In genomic region chr10:112904000-112904399, GRCh38 we compare ENCODE assay signal across 19 cellular contexts. TPM values are rescaled to one million over a fixed set of nuclear protein-coding genes. Genes with fewer than 3 reads are reported as not detected.
DNase-seq lines count a peak whose midpoint lies in the region; ATAC-seq, FAIRE-seq and TF ChIP-seq lines count a peak whose summit lies in the region.
"Had no signal": no experiment of that assay in that cellular context is flagged by ENCODE, and none has a peak within 500 bp of the region (broad histone marks: within the 10 kb centered on the region; RNA-seq: fewer than 3 reads in every experiment).

No MANE protein-coding gene starts in this region.

- POLR2A ChIA-PET in PC-3 (lab: Charles Lee; ENCODE audit: unreplicated experiment), result no interaction called here
- POLR2A ChIA-PET in activated CD4-positive, alpha-beta T cell treated with anti-CD3 and anti-CD28 coated beads for 36 hours (lab: Charles Lee), result interaction anchor here (0.7 kb wide), 1 partner anchor 209 kb away, joined by 3 read pairs; no protein-coding TSS in a partner anchor

- H3K9me3 ChIP-seq in PC-3 (ENCODE audit: low read length) (no peaks in the 10 kb centered on the region), colonic mucosa (no peaks in the 10 kb centered on the region), mesenchymal stem cell (ENCODE audit: control insufficient read depth, low read length) (no peaks in the 10 kb centered on the region), esophagus muscularis mucosa (no peaks in the 10 kb centered on the region)
- H3K9me3 ChIP-seq: BE2C, right lobe of liver, suprapubic skin had no signal

- H2BK15ac ChIP-seq in mesenchymal stem cell (ENCODE audit: low read depth, poor library complexity, severe bottlenecking), result no peak overlapping the region

- no peak overlapping the region for H2AFZ ChIP-seq in PC-3 (ENCODE audit: low read length)
- H2AFZ ChIP-seq in mesenchymal stem cell (ENCODE audit: low read depth, low read length), result no peak overlapping the region

- H2AK5ac ChIP-seq in mesenchymal stem cell (ENCODE audit: low read length, severe bottlenecking), result no peak overlapping the region

- no peaks in the 10 kb centered on the region for H3K79me1 ChIP-seq in mesenchymal stem cell (replicated peaks; ENCODE audit: low read length, poor library complexity, severe bottlenecking)

- H4K8ac ChIP-seq in mesenchymal stem cell (ENCODE audit: low read length), result no peak overlapping the region

- H3K4me3 ChIP-seq in PC-3 (ENCODE audit: low read length) (no peak overlapping the region), colonic mucosa (no peak overlapping the region), mesenchymal stem cell (ENCODE audit: insufficient read depth in 1 of 2, low read depth in 1 of 2, low read length in 2 of 2) (no peak overlapping the region), esophagus muscularis mucosa (no peak overlapping the region)
- H3K4me3 ChIP-seq: right lobe of liver, suprapubic skin had no signal

- no peaks in the 10 kb centered on the region; the same call in 1 of the 2 replicates for H3K4me1 ChIP-seq in PC-3 (ENCODE audit: insufficient read depth, low read length)
- H3K4me1 ChIP-seq in colonic mucosa, result no peaks in the 10 kb centered on the region
- H3K4me1 ChIP-seq in mesenchymal stem cell (ENCODE audit: control insufficient read depth, insufficient read depth, low read depth, low read length), result peaks cover 5% of the 10 kb centered on the region
- H3K4me1 ChIP-seq in esophagus muscularis mucosa, result peaks cover 0 to 5% (median 3%) of the 10 kb centered on the region in 4 donors
- H3K4me1 ChIP-seq: BE2C, suprapubic skin had no signal

- no peaks in the 10 kb centered on the region for H3K4me1 Mint-ChIP-seq in activated CD4-positive, alpha-beta T cell treated with anti-CD3 and anti-CD28 coated beads for 36 hours

- no TSS peak for BruUV-seq in PC-3 (replicated peaks; lab: Mats Ljungman, UMichigan)

- no peaks in the 10 kb centered on the region for H3K9me3 Mint-ChIP-seq in activated CD4-positive, alpha-beta T cell treated with anti-CD3 and anti-CD28 coated beads for 36 hours (ENCODE audit: low read depth)
- H3K9me3 Mint-ChIP-seq: activated naive CD4-positive, alpha-beta T cell treated with anti-CD3 and anti-CD28 coated beads for 36 hours; brain had no signal

- TF ChIP-seq CTCF in PC-3 (conservative IDR thresholded peaks at IDR 0.05; ENCODE audit: low read depth, low read length) (no peak), colonic mucosa (IDR thresholded peaks at IDR 0.05) (no peak), esophagus muscularis mucosa (IDR thresholded peaks at IDR 0.05) (no peak)

- H3K9ac ChIP-seq in PC-3 (ENCODE audit: low read length), result no peak overlapping the region
- no peak overlapping the region for H3K9ac ChIP-seq in colonic mucosa (ENCODE audit: low read depth in 2 of 2, low read length in 2 of 2)
- H3K9ac ChIP-seq in mesenchymal stem cell (ENCODE audit: low read length), result no peak overlapping the region

- no peaks in the 10 kb centered on the region for H3K27me3 Mint-ChIP-seq in activated CD4-positive, alpha-beta T cell treated with anti-CD3 and anti-CD28 coated beads for 36 hours

- H4K91ac ChIP-seq in mesenchymal stem cell (ENCODE audit: low read length), result no peak overlapping the region

- no peaks in the 10 kb centered on the region for H4K20me1 ChIP-seq in PC-3 (ENCODE audit: low read length)

- TF ChIP-seq EP300 in esophagus muscularis mucosa (IDR thresholded peaks at IDR 0.05), result no peak

- no peaks in the 10 kb centered on the region for H3F3A ChIP-seq in PC-3 (ENCODE audit: low read length, unreplicated experiment)

- H3K18ac ChIP-seq in mesenchymal stem cell (ENCODE audit: low read depth in 1 of 2, low read length in 2 of 2), result no peak overlapping the region

- H3K14ac ChIP-seq in mesenchymal stem cell (ENCODE audit: low read length in 2 of 2), result no peak overlapping the region

- no peak for FAIRE-seq in H54 (lab: Jason Lieb, UNC)
- FAIRE-seq: islet of Langerhans had no signal

- H3K27me3 ChIP-seq in PC-3 (ENCODE audit: low read length), result no peaks in the 10 kb centered on the region
- no peaks in the 10 kb centered on the region for H3K27me3 ChIP-seq in colonic mucosa
- no peaks in the 10 kb centered on the region for H3K27me3 ChIP-seq in mesenchymal stem cell (ENCODE audit: control insufficient read depth in 1 of 2, insufficient read depth in 1 of 2, low read length in 2 of 2)
- no peaks in the 10 kb centered on the region for H3K27me3 ChIP-seq in esophagus muscularis mucosa
- H3K27me3 ChIP-seq: BE2C, right lobe of liver, suprapubic skin had no signal

- H2BK120ac ChIP-seq in mesenchymal stem cell (ENCODE audit: low read depth, low read length), result no peak overlapping the region

- no peak overlapping the region for H3K4ac ChIP-seq in mesenchymal stem cell (ENCODE audit: low read depth in 1 of 2, low read length in 2 of 2)

- H3K9me2 ChIP-seq in PC-3 (replicated peaks; ENCODE audit: low read length), result no peaks in the 10 kb centered on the region

- H3K23ac ChIP-seq in mesenchymal stem cell (ENCODE audit: low read length in 2 of 2), result no peak overlapping the region

- H3K27ac Mint-ChIP-seq in activated CD4-positive, alpha-beta T cell treated with anti-CD3 and anti-CD28 coated beads for 36 hours, result no peak overlapping the region
- H3K27ac Mint-ChIP-seq: activated naive CD4-positive, alpha-beta T cell treated with anti-CD3 and anti-CD28 coated beads for 36 hours; brain had no signal

- no peak overlapping the region for H3K4me2 ChIP-seq in PC-3 (ENCODE audit: low read length)
- H3K4me2 ChIP-seq in mesenchymal stem cell (ENCODE audit: low read length, poor library complexity, severe bottlenecking), result no peak overlapping the region

- H3K27ac ChIP-seq in PC-3 (ENCODE audit: low read length) (peak overlapping the region; percentile 44), colonic mucosa (peak overlapping the region; percentile 58), mesenchymal stem cell (ENCODE audit: low read length, poor library complexity, severe bottlenecking) (no peak overlapping the region), esophagus muscularis mucosa (replicated peaks in 1 of 4) (no peak overlapping the region)
- H3K27ac ChIP-seq: right lobe of liver, suprapubic skin had no signal

- DNase-seq in H54 (ENCODE audit: insufficient read length, low spot score) (peak; percentile 21), PC-3 (peak; percentile 69), colonic mucosa (peak; percentile 51), mesenchymal stem cell (peak; percentile 10), esophagus muscularis mucosa (ENCODE audit: extremely low spot score) (no peak), OCI-M1 (lab: John Stamatoyannopoulos, UW) (no peak)
- DNase-seq in central memory CD4-positive, alpha-beta T cell, result no peak
- no peak for DNase-seq in activated CD4-positive, alpha-beta T cell treated with anti-CD3 and anti-CD28 coated beads for 36 hours
- DNase-seq: activated naive CD4-positive, alpha-beta T cell treated with anti-CD3 and anti-CD28 coated beads for 36 hours; BE2C; DMS 273 treated with DMSO at 0.1 percent for 48 hours; glutamatergic neuron; NCI-H1092; right lobe of liver; Right ventricle myocardium superior; T-helper 2 cell had no signal

- no peak for TF ChIP-seq POLR2A in H54 (IDR thresholded peaks at IDR 0.05; ENCODE audit: low read depth, low read length)
- no peak for TF ChIP-seq POLR2A in esophagus muscularis mucosa (IDR thresholded peaks at IDR 0.05; ENCODE audit: low read depth)

- H3K36me3 ChIP-seq in PC-3 (ENCODE audit: low read depth, low read length) (no peaks in the 10 kb centered on the region), colonic mucosa (no peaks in the 10 kb centered on the region), mesenchymal stem cell (ENCODE audit: control insufficient read depth in 1 of 2, insufficient read depth in 2 of 2, low read depth in 1 of 2, low read length in 2 of 2) (no peaks in the 10 kb centered on the region), esophagus muscularis mucosa (no peaks in the 10 kb centered on the region)
- H3K36me3 ChIP-seq: BE2C, right lobe of liver, suprapubic skin had no signal

- WGBS in mesenchymal stem cell, result 0% methylated on average over 1 of the region's 2 CpGs
- WGBS in esophagus muscularis mucosa, result 86% methylated on average over 2 of the region's 2 CpGs

- H2BK5ac ChIP-seq in mesenchymal stem cell (ENCODE audit: low read depth, low read length, poor library complexity, severe bottlenecking), result no peak overlapping the region

- no peak overlapping the region for H2BK12ac ChIP-seq in mesenchymal stem cell (ENCODE audit: low read length in 2 of 2)

- no peaks in the 10 kb centered on the region for H3K36me3 Mint-ChIP-seq in activated CD4-positive, alpha-beta T cell treated with anti-CD3 and anti-CD28 coated beads for 36 hours (ENCODE audit: low read depth)
- H3K36me3 Mint-ChIP-seq: brain had no signal

- ATAC-seq in PC-3, result peak; percentile 57
- no peak for ATAC-seq in activated CD4-positive, alpha-beta T cell treated with anti-CD3 and anti-CD28 coated beads for 36 hours

- intact Hi-C loops in PC-3 (cut with micrococcal nuclease), result no loop called here
- intact Hi-C loops in colonic mucosa (cut with DNase I), result no loop called here
- intact Hi-C loops in esophagus muscularis mucosa (cut with DNase I), result no loop called here
- intact Hi-C loops in activated CD4-positive, alpha-beta T cell treated with anti-CD3 and anti-CD28 coated beads for 36 hours (cut with DNase I, micrococcal nuclease), result no loop called here

- no peaks in the 10 kb centered on the region for H3K79me2 ChIP-seq in PC-3 (ENCODE audit: low read length)

- no peak overlapping the region for H3K4me3 Mint-ChIP-seq in activated CD4-positive, alpha-beta T cell treated with anti-CD3 and anti-CD28 coated beads for 36 hours
- H3K4me3 Mint-ChIP-seq: activated naive CD4-positive, alpha-beta T cell treated with anti-CD3 and anti-CD28 coated beads for 36 hours; brain had no signal

- CTCF ChIA-PET in PC-3 (lab: Charles Lee), result no interaction called here
- CTCF ChIA-PET in activated CD4-positive, alpha-beta T cell treated with anti-CD3 and anti-CD28 coated beads for 36 hours (lab: Charles Lee), result interaction anchor here (0.6 kb wide), 1 partner anchor 274 kb away, joined by 3 read pairs; no protein-coding TSS in a partner anchor

RNA-seq across cellular contexts. Expression of gene TCF7L2, which starts 46.0 kb away (rescaled TPM):
- total RNA-seq in PC-3 (2014; rRNA removed), result 14.3 and 16.1 TPM in 2 replicates
- total RNA-seq in colonic mucosa, result 10 to 100 TPM; 65.1 to 98.9 TPM
- 35.0 TPM for polyA plus RNA-seq in mesenchymal stem cell (2013, experiment 1 of 2)
- 36.7 TPM for polyA plus RNA-seq in mesenchymal stem cell (2013, experiment 2 of 2)
- 10 to 100 TPM in 3 of 4 donors, 1 to 10 TPM in 1; 7.8 to 24.1 (median 19.2) TPM for total RNA-seq in esophagus muscularis mucosa
- 1 to 10 TPM in 1 of 2 experiments, under 1 TPM in 1; 0.87 to 1.7 TPM for total RNA-seq in activated CD4-positive, alpha-beta T cell treated with anti-CD3 and anti-CD28 coated beads for 36 hours

Comparison
In these comparisons a context has a peak if more than half of its experiments do, and no peak if none do; other contexts are left out.
1. DNase-seq: peak in H54 (single experiment), PC-3 (single experiment), colonic mucosa (single experiment) and mesenchymal stem cell (single experiment); none in central memory CD4-positive, alpha-beta T cell (single experiment), esophagus muscularis mucosa (single experiment), OCI-M1 (single experiment) and activated CD4-positive, alpha-beta T cell treated with anti-CD3 and anti-CD28 coated beads for 36 hours (single experiment).
2. H3K27ac ChIP-seq: peak in PC-3 (single experiment) and colonic mucosa (single experiment); none in mesenchymal stem cell (single experiment) and esophagus muscularis mucosa (0 of 4).